Comparison of ENCODE assay signal across 23 cellular contexts in genomic region chr9:134950811-134951210, GRCh38. TPM values are rescaled to one million over a fixed set of nuclear protein-coding genes. Genes with fewer than 3 reads are reported as not detected.
"Had no signal": no experiment of that assay in that cellular context is flagged by ENCODE, and none has a peak within 500 bp of the region (broad histone marks: within the 10 kb centered on the region; RNA-seq: fewer than 3 reads in every experiment).

No MANE protein-coding gene starts in this region.

- H3K4me3 ChIP-seq: dorsolateral prefrontal cortex, gastrocnemius medialis, psoas muscle, right lobe of liver, skin epidermis, stomach had no signal

- H3K36me3 Mint-ChIP-seq: immature natural killer cell; naive thymus-derived CD4-positive, alpha-beta T cell had no signal

- H3K36me3 ChIP-seq: gastrocnemius medialis, right lobe of liver, stomach had no signal

- H3K4me1 Mint-ChIP-seq: immature natural killer cell; naive thymus-derived CD4-positive, alpha-beta T cell had no signal

- H3K4me3 Mint-ChIP-seq: immature natural killer cell; naive thymus-derived CD4-positive, alpha-beta T cell; neural crest cell had no signal

- ATAC-seq: esophagus mucosa; gastrocnemius medialis; left colon; naive thymus-derived CD4-positive, alpha-beta T cell; psoas muscle; right lobe of liver had no signal

- H3K9ac ChIP-seq: parathyroid adenoma had no signal

- H3K27ac Mint-ChIP-seq: immature natural killer cell; naive thymus-derived CD4-positive, alpha-beta T cell had no signal

- H3K4me1 ChIP-seq: gastrocnemius medialis, parathyroid adenoma, psoas muscle, right lobe of liver, stomach had no signal

- H3K27ac ChIP-seq: dorsolateral prefrontal cortex, gastrocnemius medialis, parathyroid adenoma, psoas muscle, right lobe of liver, skin epidermis, stomach had no signal

- H3K9me3 Mint-ChIP-seq: immature natural killer cell, neural crest cell had no signal

- DNase-seq: cortex of kidney; effector CD8-positive, alpha-beta T cell; immature natural killer cell; mammary epithelial cell; naive thymus-derived CD4-positive, alpha-beta T cell; nucleus accumbens; retina; stimulated activated CD4-positive, alpha-beta T cell treated with anti-CD3 and anti-CD28 coated beads, Interleukin-12 subunit alpha, Interleukin-12 subunit beta, amount 100 ng/mL, for 4 hours; stimulated activated naive CD4-positive, alpha-beta T cell; stomach; substantia nigra; trophoblast cell had no signal

- H3K27me3 ChIP-seq: dorsolateral prefrontal cortex, right lobe of liver had no signal

- H3K27me3 Mint-ChIP-seq: naive thymus-derived CD4-positive, alpha-beta T cell had no signal

- H2AFZ ChIP-seq: parathyroid adenoma had no signal

- H3K9me3 ChIP-seq: gastrocnemius medialis, psoas muscle, right lobe of liver had no signal

RNA-seq across cellular contexts. Expression of gene FCN1, which starts 33.1 kb away (rescaled TPM):
- total RNA-seq: fibroblast of lung, mammary epithelial cell, neural crest cell had no signal
- polyA plus RNA-seq: fibroblast of lung, keratinocyte, mammary epithelial cell had no signal
